Comparison of ENCODE assay signal across 1 cellular context in the genomic region with DNA sequence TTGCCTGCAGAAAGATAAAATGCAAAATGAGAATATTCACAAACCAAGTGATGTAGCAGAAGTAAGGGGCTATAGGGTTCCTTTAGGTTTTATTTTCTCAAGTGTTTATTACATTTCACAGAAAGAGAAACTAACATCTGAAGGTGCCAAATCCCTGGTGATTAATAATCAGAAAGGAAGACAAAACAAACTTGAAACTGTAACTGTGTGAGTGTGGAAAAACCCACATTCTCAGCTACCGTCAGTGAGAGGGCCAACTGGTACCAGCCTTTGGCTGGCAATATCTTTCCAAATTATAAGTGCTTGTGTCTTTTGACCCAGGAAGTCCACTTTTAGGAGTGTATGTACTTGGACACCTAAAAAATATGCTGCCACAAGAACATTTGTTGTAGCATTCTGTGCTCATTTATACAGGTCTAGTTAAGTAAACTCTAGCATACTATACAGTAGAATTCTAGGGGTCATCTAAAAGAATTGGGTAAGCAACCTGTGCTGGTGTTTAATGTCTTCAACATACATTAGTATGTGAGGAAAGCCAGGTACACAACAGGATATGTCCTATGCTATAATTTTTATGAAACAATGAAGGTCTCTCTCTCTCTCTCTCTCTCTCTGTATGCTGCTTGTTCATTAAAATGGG.
TF ChIP-seq lines count a peak whose summit lies in the region.

No MANE protein-coding gene starts in this region.

TF ChIP-seq in GM12878, 131 proteins besides CTCF, POLR2A, EP300 and RAD21 (continued from another document and continues in another):
- TF ChIP-seq, protein P1, sequence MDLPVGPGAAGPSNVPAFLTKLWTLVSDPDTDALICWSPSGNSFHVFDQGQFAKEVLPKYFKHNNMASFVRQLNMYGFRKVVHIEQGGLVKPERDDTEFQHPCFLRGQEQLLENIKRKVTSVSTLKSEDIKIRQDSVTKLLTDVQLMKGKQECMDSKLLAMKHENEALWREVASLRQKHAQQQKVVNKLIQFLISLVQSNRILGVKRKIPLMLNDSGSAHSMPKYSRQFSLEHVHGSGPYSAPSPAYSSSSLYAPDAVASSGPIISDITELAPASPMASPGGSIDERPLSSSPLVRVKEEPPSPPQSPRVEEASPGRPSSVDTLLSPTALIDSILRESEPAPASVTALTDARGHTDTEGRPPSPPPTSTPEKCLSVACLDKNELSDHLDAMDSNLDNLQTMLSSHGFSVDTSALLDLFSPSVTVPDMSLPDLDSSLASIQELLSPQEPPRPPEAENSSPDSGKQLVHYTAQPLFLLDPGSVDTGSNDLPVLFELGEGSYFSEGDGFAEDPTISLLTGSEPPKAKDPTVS (IDR thresholded peaks at IDR 0.05; ENCODE audit: low read depth, low read length) = no peak
- peak; percentile 4 for TF ChIP-seq KLF5 (IDR thresholded peaks at IDR 0.05; ENCODE audit: partially characterized antibody)
- no peak for TF ChIP-seq HDGF (IDR thresholded peaks at IDR 0.05)
- TF ChIP-seq SMAD5 (IDR thresholded peaks at IDR 0.05; ENCODE audit: low read depth) = no peak
- TF ChIP-seq, protein P2, sequence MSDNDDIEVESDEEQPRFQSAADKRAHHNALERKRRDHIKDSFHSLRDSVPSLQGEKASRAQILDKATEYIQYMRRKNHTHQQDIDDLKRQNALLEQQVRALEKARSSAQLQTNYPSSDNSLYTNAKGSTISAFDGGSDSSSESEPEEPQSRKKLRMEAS (IDR thresholded peaks at IDR 0.05; ENCODE audit: low read depth, low read length) = no peak
- TF ChIP-seq, protein P3, sequence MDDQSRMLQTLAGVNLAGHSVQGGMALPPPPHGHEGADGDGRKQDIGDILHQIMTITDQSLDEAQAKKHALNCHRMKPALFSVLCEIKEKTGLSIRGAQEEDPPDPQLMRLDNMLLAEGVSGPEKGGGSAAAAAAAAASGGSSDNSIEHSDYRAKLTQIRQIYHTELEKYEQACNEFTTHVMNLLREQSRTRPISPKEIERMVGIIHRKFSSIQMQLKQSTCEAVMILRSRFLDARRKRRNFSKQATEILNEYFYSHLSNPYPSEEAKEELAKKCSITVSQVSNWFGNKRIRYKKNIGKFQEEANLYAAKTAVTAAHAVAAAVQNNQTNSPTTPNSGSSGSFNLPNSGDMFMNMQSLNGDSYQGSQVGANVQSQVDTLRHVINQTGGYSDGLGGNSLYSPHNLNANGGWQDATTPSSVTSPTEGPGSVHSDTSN (IDR thresholded peaks at IDR 0.05; ENCODE audit: insufficient replicate concordance, low read depth, low read length) = no peak
- TF ChIP-seq SIN3A (IDR thresholded peaks at IDR 0.05; ENCODE audit: low read depth, low read length) = no peak
- TF ChIP-seq ZBED1 (IDR thresholded peaks at IDR 0.05; ENCODE audit: borderline replicate concordance) = no peak
- TF ChIP-seq DPF2 (IDR thresholded peaks at IDR 0.05) = peak; percentile 77
- TF ChIP-seq JUNB (IDR thresholded peaks at IDR 0.05) = peak; percentile 73
- TF ChIP-seq ZSCAN29 (IDR thresholded peaks at IDR 0.05) = no peak
- TF ChIP-seq STAT3 (IDR thresholded peaks at IDR 0.05; ENCODE audit: low read depth, low read length) = no peak
- no peak for TF ChIP-seq SREBF1 (IDR thresholded peaks at IDR 0.05; ENCODE audit: low read length)
- TF ChIP-seq SP1 (IDR thresholded peaks at IDR 0.05; ENCODE audit: low read depth, low read length) = no peak
- TF ChIP-seq NR2F1 (conservative IDR thresholded peaks at IDR 0.05) = no peak; the same call in 1 of the 2 replicates
- TF ChIP-seq, protein P4, sequence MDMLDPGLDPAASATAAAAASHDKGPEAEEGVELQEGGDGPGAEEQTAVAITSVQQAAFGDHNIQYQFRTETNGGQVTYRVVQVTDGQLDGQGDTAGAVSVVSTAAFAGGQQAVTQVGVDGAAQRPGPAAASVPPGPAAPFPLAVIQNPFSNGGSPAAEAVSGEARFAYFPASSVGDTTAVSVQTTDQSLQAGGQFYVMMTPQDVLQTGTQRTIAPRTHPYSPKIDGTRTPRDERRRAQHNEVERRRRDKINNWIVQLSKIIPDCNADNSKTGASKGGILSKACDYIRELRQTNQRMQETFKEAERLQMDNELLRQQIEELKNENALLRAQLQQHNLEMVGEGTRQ (IDR thresholded peaks at IDR 0.05; ENCODE audit: borderline replicate concordance, low read depth, low read length) = no peak
- no peak for TF ChIP-seq KDM1A (IDR thresholded peaks at IDR 0.05; ENCODE audit: borderline replicate concordance)
- TF ChIP-seq RAD51 (IDR thresholded peaks at IDR 0.05) = no peak
- TF ChIP-seq EED (IDR thresholded peaks at IDR 0.05; ENCODE audit: low read depth) = peak; percentile 76
- TF ChIP-seq, protein P5, sequence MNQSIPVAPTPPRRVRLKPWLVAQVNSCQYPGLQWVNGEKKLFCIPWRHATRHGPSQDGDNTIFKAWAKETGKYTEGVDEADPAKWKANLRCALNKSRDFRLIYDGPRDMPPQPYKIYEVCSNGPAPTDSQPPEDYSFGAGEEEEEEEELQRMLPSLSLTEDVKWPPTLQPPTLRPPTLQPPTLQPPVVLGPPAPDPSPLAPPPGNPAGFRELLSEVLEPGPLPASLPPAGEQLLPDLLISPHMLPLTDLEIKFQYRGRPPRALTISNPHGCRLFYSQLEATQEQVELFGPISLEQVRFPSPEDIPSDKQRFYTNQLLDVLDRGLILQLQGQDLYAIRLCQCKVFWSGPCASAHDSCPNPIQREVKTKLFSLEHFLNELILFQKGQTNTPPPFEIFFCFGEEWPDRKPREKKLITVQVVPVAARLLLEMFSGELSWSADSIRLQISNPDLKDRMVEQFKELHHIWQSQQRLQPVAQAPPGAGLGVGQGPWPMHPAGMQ (IDR thresholded peaks at IDR 0.05; ENCODE audit: borderline replicate concordance) = no peak
- no peak for TF ChIP-seq YBX1 (IDR thresholded peaks at IDR 0.05)
- TF ChIP-seq RB1 (IDR thresholded peaks at IDR 0.05; ENCODE audit: borderline replicate concordance) = no peak
- TF ChIP-seq, protein P6, sequence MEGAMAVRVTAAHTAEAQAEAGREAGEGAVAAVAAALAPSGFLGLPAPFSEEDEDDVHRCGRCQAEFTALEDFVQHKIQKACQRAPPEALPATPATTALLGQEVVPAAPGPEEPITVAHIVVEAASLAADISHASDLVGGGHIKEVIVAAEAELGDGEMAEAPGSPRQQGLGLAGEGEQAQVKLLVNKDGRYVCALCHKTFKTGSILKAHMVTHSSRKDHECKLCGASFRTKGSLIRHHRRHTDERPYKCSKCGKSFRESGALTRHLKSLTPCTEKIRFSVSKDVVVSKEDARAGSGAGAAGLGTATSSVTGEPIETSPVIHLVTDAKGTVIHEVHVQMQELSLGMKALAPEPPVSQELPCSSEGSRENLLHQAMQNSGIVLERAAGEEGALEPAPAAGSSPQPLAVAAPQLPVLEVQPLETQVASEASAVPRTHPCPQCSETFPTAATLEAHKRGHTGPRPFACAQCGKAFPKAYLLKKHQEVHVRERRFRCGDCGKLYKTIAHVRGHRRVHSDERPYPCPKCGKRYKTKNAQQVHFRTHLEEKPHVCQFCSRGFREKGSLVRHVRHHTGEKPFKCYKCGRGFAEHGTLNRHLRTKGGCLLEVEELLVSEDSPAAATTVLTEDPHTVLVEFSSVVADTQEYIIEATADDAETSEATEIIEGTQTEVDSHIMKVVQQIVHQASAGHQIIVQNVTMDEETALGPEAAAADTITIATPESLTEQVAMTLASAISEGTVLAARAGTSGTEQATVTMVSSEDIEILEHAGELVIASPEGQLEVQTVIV (IDR thresholded peaks at IDR 0.05; ENCODE audit: borderline replicate concordance, partially characterized antibody) = no peak
- peak; percentile 84 for TF ChIP-seq IKZF1 (conservative IDR thresholded peaks at IDR 0.05)
- TF ChIP-seq SUZ12 (IDR thresholded peaks at IDR 0.05; ENCODE audit: unreplicated experiment) = no peak
- TF ChIP-seq, protein P7, sequence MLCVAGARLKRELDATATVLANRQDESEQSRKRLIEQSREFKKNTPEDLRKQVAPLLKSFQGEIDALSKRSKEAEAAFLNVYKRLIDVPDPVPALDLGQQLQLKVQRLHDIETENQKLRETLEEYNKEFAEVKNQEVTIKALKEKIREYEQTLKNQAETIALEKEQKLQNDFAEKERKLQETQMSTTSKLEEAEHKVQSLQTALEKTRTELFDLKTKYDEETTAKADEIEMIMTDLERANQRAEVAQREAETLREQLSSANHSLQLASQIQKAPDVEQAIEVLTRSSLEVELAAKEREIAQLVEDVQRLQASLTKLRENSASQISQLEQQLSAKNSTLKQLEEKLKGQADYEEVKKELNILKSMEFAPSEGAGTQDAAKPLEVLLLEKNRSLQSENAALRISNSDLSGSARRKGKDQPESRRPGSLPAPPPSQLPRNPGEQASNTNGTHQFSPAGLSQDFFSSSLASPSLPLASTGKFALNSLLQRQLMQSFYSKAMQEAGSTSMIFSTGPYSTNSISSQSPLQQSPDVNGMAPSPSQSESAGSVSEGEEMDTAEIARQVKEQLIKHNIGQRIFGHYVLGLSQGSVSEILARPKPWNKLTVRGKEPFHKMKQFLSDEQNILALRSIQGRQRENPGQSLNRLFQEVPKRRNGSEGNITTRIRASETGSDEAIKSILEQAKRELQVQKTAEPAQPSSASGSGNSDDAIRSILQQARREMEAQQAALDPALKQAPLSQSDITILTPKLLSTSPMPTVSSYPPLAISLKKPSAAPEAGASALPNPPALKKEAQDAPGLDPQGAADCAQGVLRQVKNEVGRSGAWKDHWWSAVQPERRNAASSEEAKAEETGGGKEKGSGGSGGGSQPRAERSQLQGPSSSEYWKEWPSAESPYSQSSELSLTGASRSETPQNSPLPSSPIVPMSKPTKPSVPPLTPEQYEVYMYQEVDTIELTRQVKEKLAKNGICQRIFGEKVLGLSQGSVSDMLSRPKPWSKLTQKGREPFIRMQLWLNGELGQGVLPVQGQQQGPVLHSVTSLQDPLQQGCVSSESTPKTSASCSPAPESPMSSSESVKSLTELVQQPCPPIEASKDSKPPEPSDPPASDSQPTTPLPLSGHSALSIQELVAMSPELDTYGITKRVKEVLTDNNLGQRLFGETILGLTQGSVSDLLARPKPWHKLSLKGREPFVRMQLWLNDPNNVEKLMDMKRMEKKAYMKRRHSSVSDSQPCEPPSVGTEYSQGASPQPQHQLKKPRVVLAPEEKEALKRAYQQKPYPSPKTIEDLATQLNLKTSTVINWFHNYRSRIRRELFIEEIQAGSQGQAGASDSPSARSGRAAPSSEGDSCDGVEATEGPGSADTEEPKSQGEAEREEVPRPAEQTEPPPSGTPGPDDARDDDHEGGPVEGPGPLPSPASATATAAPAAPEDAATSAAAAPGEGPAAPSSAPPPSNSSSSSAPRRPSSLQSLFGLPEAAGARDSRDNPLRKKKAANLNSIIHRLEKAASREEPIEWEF (IDR thresholded peaks at IDR 0.05; ENCODE audit: insufficient replicate concordance, low read depth, low read length) = no peak
- TF ChIP-seq FOS (IDR thresholded peaks at IDR 0.05; ENCODE audit: borderline replicate concordance, extremely low read depth, insufficient read length) = no peak
- peak; percentile 85 for TF ChIP-seq MTA2 (IDR thresholded peaks at IDR 0.05; ENCODE audit: low read depth)
- no peak for TF ChIP-seq STAT1 (conservative IDR thresholded peaks at IDR 0.05)
- no peak for TF ChIP-seq ZNF384 (IDR thresholded peaks at IDR 0.05; ENCODE audit: borderline replicate concordance, low read depth, low read length)
- TF ChIP-seq, protein P8, sequence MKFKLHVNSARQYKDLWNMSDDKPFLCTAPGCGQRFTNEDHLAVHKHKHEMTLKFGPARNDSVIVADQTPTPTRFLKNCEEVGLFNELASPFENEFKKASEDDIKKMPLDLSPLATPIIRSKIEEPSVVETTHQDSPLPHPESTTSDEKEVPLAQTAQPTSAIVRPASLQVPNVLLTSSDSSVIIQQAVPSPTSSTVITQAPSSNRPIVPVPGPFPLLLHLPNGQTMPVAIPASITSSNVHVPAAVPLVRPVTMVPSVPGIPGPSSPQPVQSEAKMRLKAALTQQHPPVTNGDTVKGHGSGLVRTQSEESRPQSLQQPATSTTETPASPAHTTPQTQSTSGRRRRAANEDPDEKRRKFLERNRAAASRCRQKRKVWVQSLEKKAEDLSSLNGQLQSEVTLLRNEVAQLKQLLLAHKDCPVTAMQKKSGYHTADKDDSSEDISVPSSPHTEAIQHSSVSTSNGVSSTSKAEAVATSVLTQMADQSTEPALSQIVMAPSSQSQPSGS (IDR thresholded peaks at IDR 0.05; ENCODE audit: low read length) = peak; percentile 52; the same call in 1 of the 2 replicates
- no peak for TF ChIP-seq NRF1 (conservative IDR thresholded peaks at IDR 0.05; ENCODE audit: low read depth, low read length)
- TF ChIP-seq CHD1 (IDR thresholded peaks at IDR 0.05; ENCODE audit: low read depth, low read length) = no peak
- no peak for TF ChIP-seq NFXL1 (IDR thresholded peaks at IDR 0.05; ENCODE audit: borderline replicate concordance)
- TF ChIP-seq EGR1 (IDR thresholded peaks at IDR 0.05; ENCODE audit: borderline replicate concordance in 1 of 2, low read depth in 2 of 2, low read length in 2 of 2) = no peak
- no peak for TF ChIP-seq CEBPB (IDR thresholded peaks at IDR 0.05; ENCODE audit: borderline replicate concordance in 1 of 2, low read depth in 2 of 2, low read length in 2 of 2)
- TF ChIP-seq, protein P9, sequence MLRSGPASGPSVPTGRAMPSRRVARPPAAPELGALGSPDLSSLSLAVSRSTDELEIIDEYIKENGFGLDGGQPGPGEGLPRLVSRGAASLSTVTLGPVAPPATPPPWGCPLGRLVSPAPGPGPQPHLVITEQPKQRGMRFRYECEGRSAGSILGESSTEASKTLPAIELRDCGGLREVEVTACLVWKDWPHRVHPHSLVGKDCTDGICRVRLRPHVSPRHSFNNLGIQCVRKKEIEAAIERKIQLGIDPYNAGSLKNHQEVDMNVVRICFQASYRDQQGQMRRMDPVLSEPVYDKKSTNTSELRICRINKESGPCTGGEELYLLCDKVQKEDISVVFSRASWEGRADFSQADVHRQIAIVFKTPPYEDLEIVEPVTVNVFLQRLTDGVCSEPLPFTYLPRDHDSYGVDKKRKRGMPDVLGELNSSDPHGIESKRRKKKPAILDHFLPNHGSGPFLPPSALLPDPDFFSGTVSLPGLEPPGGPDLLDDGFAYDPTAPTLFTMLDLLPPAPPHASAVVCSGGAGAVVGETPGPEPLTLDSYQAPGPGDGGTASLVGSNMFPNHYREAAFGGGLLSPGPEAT (IDR thresholded peaks at IDR 0.05; ENCODE audit: low read depth) = peak; percentile 85
- TF ChIP-seq HDAC2 (IDR thresholded peaks at IDR 0.05) = no peak
- TF ChIP-seq, protein P10, sequence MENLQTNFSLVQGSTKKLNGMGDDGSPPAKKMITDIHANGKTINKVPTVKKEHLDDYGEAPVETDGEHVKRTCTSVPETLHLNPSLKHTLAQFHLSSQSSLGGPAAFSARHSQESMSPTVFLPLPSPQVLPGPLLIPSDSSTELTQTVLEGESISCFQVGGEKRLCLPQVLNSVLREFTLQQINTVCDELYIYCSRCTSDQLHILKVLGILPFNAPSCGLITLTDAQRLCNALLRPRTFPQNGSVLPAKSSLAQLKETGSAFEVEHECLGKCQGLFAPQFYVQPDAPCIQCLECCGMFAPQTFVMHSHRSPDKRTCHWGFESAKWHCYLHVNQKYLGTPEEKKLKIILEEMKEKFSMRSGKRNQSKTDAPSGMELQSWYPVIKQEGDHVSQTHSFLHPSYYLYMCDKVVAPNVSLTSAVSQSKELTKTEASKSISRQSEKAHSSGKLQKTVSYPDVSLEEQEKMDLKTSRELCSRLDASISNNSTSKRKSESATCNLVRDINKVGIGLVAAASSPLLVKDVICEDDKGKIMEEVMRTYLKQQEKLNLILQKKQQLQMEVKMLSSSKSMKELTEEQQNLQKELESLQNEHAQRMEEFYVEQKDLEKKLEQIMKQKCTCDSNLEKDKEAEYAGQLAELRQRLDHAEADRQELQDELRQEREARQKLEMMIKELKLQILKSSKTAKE (IDR thresholded peaks at IDR 0.05; ENCODE audit: low read depth, poor library complexity, severe bottlenecking) = no peak
- TF ChIP-seq BCL11A (IDR thresholded peaks at IDR 0.05; ENCODE audit: low read depth, low read length) = 0 out of 2 replicates have a peak, but pooled peaks have one; percentile 18
